Comparison of ENCODE assay signal across 15 cellular contexts in genomic region chr3:119401069-119401468, GRCh38.
DNase-seq lines count a peak whose midpoint lies in the region; ATAC-seq and TF ChIP-seq lines count a peak whose summit lies in the region.
"Had no signal": no experiment of that assay in that cellular context is flagged by ENCODE, and none has a peak within 500 bp of the region (broad histone marks: within the 10 kb centered on the region; RNA-seq: fewer than 3 reads in every experiment).

No MANE protein-coding gene starts in this region.

- DNase-seq in activated B cell treated with CpG ODN at 0.5 μM for 24 hours (no peak), A172 (ENCODE audit: low spot score) (no peak), NCI-H446 treated with DMSO at 0.1 percent for 48 hours (lab: John Stamatoyannopoulos, UW) (no peak), 8988T (no peak)
- DNase-seq in activated T-cell treated with anti-CD3 and anti-CD28 coated beads, Interleukin-2, amount 50 U/mL, for 48 hours: no peak
- DNase-seq: adrenal gland; CD8-positive, alpha-beta memory T cell; GOT3; NCI-H1105 treated with DMSO at 0.1 percent for 48 hours; NCI-H526; stimulated activated CD4-positive, alpha-beta T cell treated with anti-CD3 and anti-CD28 coated beads, Interleukin-4, amount 100 ng/mL, for 4 hours had no signal

- H3K4me3 Mint-ChIP-seq in activated B cell treated with CpG ODN at 0.5 μM for 24 hours: no peak overlapping the region
- H3K4me3 Mint-ChIP-seq: CD8-positive, alpha-beta memory T cell had no signal

- no peaks in the 10 kb centered on the region for H3K27me3 Mint-ChIP-seq in activated B cell treated with CpG ODN at 0.5 μM for 24 hours
- H3K27me3 Mint-ChIP-seq: CD8-positive, alpha-beta memory T cell had no signal

- H3K27ac Mint-ChIP-seq in activated B cell treated with CpG ODN at 0.5 μM for 24 hours: peak overlapping the region; percentile 36
- H3K27ac Mint-ChIP-seq: CD8-positive, alpha-beta memory T cell had no signal

- peaks cover 26% of the 10 kb centered on the region for H3K36me3 Mint-ChIP-seq in activated B cell treated with CpG ODN at 0.5 μM for 24 hours (ENCODE audit: low read depth)

- no peaks in the 10 kb centered on the region for H3K9me3 Mint-ChIP-seq in activated B cell treated with CpG ODN at 0.5 μM for 24 hours
- H3K9me3 Mint-ChIP-seq: CD8-positive, alpha-beta memory T cell had no signal

- ATAC-seq in GM18870 (IDR thresholded peaks at IDR 0.05; ENCODE audit: unreplicated experiment) (peak; percentile 43), GM21515 (IDR thresholded peaks at IDR 0.05; ENCODE audit: unreplicated experiment) (peak; percentile 52), HG03025 (IDR thresholded peaks at IDR 0.05; ENCODE audit: low FRiP score, unreplicated experiment) (peak; percentile 58), activated B cell treated with CpG ODN at 0.5 μM for 24 hours (ENCODE audit: low read depth) (no peak)
- ATAC-seq: Right ventricle myocardium inferior had no signal

- H3K4me1 Mint-ChIP-seq in activated B cell treated with CpG ODN at 0.5 μM for 24 hours: peaks cover 12% of the 10 kb centered on the region

- no peak for TF ChIP-seq CTCF in activated B cell treated with CpG ODN at 0.5 μM for 24 hours (IDR thresholded peaks at IDR 0.05)

- CTCF ChIA-PET in activated B cell treated with CpG ODN at 0.5 μM for 24 hours (lab: Charles Lee): interaction anchor here (0.6 kb wide), 1 partner anchor 131 kb away, joined by 3 read pairs; no protein-coding TSS in a partner anchor

- intact Hi-C loops in activated B cell treated with CpG ODN at 0.5 μM for 24 hours (cut with micrococcal nuclease): no loop called here

- POLR2A ChIA-PET in activated B cell treated with CpG ODN at 0.5 μM for 24 hours (lab: Charles Lee): no interaction called here
